ENCODE assay signal across 19 cellular contexts in genomic region chr1:77881099-77881498, GRCh38. TPM values are rescaled to one million over a fixed set of nuclear protein-coding genes. Genes with fewer than 3 reads are reported as not detected.
DNase-seq lines count a peak whose midpoint lies in the region; ATAC-seq and TF ChIP-seq lines count a peak whose summit lies in the region.
"Had no signal": no experiment of that assay in that cellular context is flagged by ENCODE, and none has a peak within 500 bp of the region (broad histone marks: within the 10 kb centered on the region; RNA-seq: fewer than 3 reads in every experiment).

No MANE protein-coding gene starts in this region.

- H3K27ac ChIP-seq in CD8-positive, alpha-beta T cell (ENCODE audit: low read depth, low read length) = no peak overlapping the region
- H3K27ac ChIP-seq in IMR-90 (ENCODE audit: insufficient read depth, low read length) = no peak overlapping the region
- H3K27ac ChIP-seq: 22Rv1, BLaER1, C4-2B had no signal

- no peak overlapping the region for H2BK20ac ChIP-seq in IMR-90 (ENCODE audit: low read depth, low read length)

- H2BK5ac ChIP-seq in IMR-90 (ENCODE audit: low read depth, low read length, poor library complexity, severe bottlenecking) = peak overlapping the region; percentile 24

- CTCF ChIA-PET in CD8-positive, alpha-beta T cell (lab: Charles Lee) = interaction anchor here (1.5 kb wide), 1 partner anchor 13 kb away, joined by 4 read pairs; no protein-coding TSS in a partner anchor
- CTCF ChIA-PET in IMR-90 (lab: Yijun Ruan, JAX) = no interaction called here

- H3K4ac ChIP-seq in IMR-90 (ENCODE audit: low read depth, low read length) = no peak overlapping the region

- POLR2A ChIA-PET in CD8-positive, alpha-beta T cell (lab: Charles Lee) = interaction anchor here (1.7 kb wide), 1 partner anchor 35 kb away, joined by 4 read pairs; no protein-coding TSS in a partner anchor
- POLR2A ChIA-PET in IMR-90 (lab: Charles Lee; ENCODE audit: unreplicated experiment) = no interaction called here
- POLR2A ChIA-PET in naive thymus-derived CD8-positive, alpha-beta T cell (lab: Charles Lee) = no interaction called here

- H3K14ac ChIP-seq in IMR-90 (replicated peaks; ENCODE audit: low read depth, low read length) = no peak overlapping the region

- H3K27me3 Mint-ChIP-seq in activated CD4-positive, alpha-beta T cell treated with anti-CD3 and anti-CD28 coated beads, Interleukin-2, amount 10 ng/mL, durations not matched to agents 24 days and 14 days = no peaks in the 10 kb centered on the region
- peaks cover 2% of the 10 kb centered on the region for H3K27me3 Mint-ChIP-seq in CD8-positive, alpha-beta T cell (ENCODE audit: low read depth)
- H3K27me3 Mint-ChIP-seq in naive thymus-derived CD8-positive, alpha-beta T cell = peaks cover 0 to 6% (median 3%) of the 10 kb centered on the region in 5 donors
- H3K27me3 Mint-ChIP-seq: B cell; CD4-positive, CD25-positive, alpha-beta regulatory T cell had no signal

- no peak overlapping the region for H2AK9ac ChIP-seq in IMR-90 (replicated peaks; ENCODE audit: low read depth, low read length, poor library complexity)

- peaks cover 13 to 40% of the 10 kb centered on the region in 2 experiments for H3K79me1 ChIP-seq in IMR-90 (ENCODE audit: low read depth in 1 of 2, low read length in 2 of 2)

- no peak overlapping the region for H3K4me3 ChIP-seq in CD8-positive, alpha-beta T cell (ENCODE audit: low read depth, low read length)
- no peak overlapping the region for H3K4me3 ChIP-seq in IMR-90 (ENCODE audit: insufficient read depth, low read depth, low read length)
- H3K4me3 ChIP-seq: BLaER1, GM23338 had no signal

- H3K18ac ChIP-seq in IMR-90 (ENCODE audit: low read depth, low read length) = peak overlapping the region; percentile 50; the same call in 1 of the 2 replicates

- no peak overlapping the region for H2AFZ ChIP-seq in IMR-90 (replicated peaks; ENCODE audit: low read length, poor library complexity)
- H2AFZ ChIP-seq: GM23338 had no signal

- H4K20me1 ChIP-seq in IMR-90 (ENCODE audit: insufficient read depth, low read length) = no peaks in the 10 kb centered on the region
- H4K20me1 ChIP-seq: BLaER1 had no signal

- peak overlapping the region; percentile 40; the same call in 1 of the 2 replicates for H4K5ac ChIP-seq in IMR-90 (ENCODE audit: low read depth, low read length)

- H3K9me1 ChIP-seq in IMR-90 (ENCODE audit: insufficient read depth, low read length) = no peaks in the 10 kb centered on the region; the same call in 1 of the 2 replicates

- no peak overlapping the region for H2BK15ac ChIP-seq in IMR-90 (ENCODE audit: low read depth, low read length)

- in situ Hi-C loops in IMR-90 (cut with MboI; ENCODE audit: low sequenced_read_pairs) = no loop called here

- dilution Hi-C loops in IMR-90 (cut with HindIII; ENCODE audit: low sequenced_read_pairs, unreplicated experiment) = no loop called here

- TF ChIP-seq RAD21 in IMR-90 (IDR thresholded peaks at IDR 0.05; ENCODE audit: low read length) = no peak

- H4K91ac ChIP-seq in IMR-90 (ENCODE audit: insufficient read depth, low read depth, low read length) = no peak overlapping the region

- no peaks in the 10 kb centered on the region for H3K9me3 ChIP-seq in CD8-positive, alpha-beta T cell (ENCODE audit: low read length)
- H3K9me3 ChIP-seq in IMR-90 (ENCODE audit: control insufficient read depth, insufficient read depth, low read length) = 0 out of 2 replicates have a peak, but pooled peaks cover 4% of the 10 kb centered on the region
- H3K9me3 ChIP-seq: BLaER1 had no signal

- intact Hi-C loops in activated CD4-positive, alpha-beta T cell treated with anti-CD3 and anti-CD28 coated beads, Interleukin-2, amount 10 ng/mL, durations not matched to agents 24 days and 14 days (cut with micrococcal nuclease) = no loop called here
- intact Hi-C loops in CD8-positive, alpha-beta T cell (cut with DNase I, micrococcal nuclease) = loop anchor here in 1 of 2 experiments (5.0 kb wide), 1 partner anchor 66 kb away; no protein-coding TSS in a partner anchor
- intact Hi-C loops in IMR-90 (cut with micrococcal nuclease) = no loop called here

- no peak for DNase-seq in activated CD4-positive, alpha-beta T cell treated with anti-CD3 and anti-CD28 coated beads, Interleukin-2, amount 10 ng/mL, durations not matched to agents 24 days and 14 days
- DNase-seq in activated CD4-positive, alpha-beta T cell treated with anti-CD3 and anti-CD28 coated beads, Interleukin-2, amount 50 U/mL, for 4 hours = no peak
- no peak for DNase-seq in CD8-positive, alpha-beta T cell
- DNase-seq in IMR-90 (no peak), inferior parietal cortex (ENCODE audit: extremely low spot score) (no peak)
- DNase-seq in naive thymus-derived CD8-positive, alpha-beta T cell = peak in 2 of 10 donors; percentile 36 to 46
- DNase-seq: CD4-positive, CD25-positive, alpha-beta regulatory T cell; DMS 273 treated with DMSO at 0.1 percent for 48 hours; DMS79; H9 had no signal

- BruUV-seq in IMR-90 (replicated peaks; lab: Mats Ljungman, UMichigan) = no TSS peak

- no peak for TF ChIP-seq POLR2A in IMR-90 (IDR thresholded peaks at IDR 0.05; ENCODE audit: low read depth, low read length)

- WGBS in IMR-90 (ENCODE audit: extremely low coverage in 2 of 2, insufficient read length in 1 of 2), 2 experiments = no CpG with 5 or more reads among the region's 1 CpG

- H3K27ac Mint-ChIP-seq in activated CD4-positive, alpha-beta T cell treated with anti-CD3 and anti-CD28 coated beads, Interleukin-2, amount 10 ng/mL, durations not matched to agents 24 days and 14 days = peak overlapping the region; percentile 1
- H3K27ac Mint-ChIP-seq in CD8-positive, alpha-beta T cell = peak overlapping the region; percentile 20
- peak overlapping the region in 7 of 10 donors; percentile 1 to 80 (median 23) for H3K27ac Mint-ChIP-seq in naive thymus-derived CD8-positive, alpha-beta T cell
- H3K27ac Mint-ChIP-seq: B cell; CD4-positive, CD25-positive, alpha-beta regulatory T cell; CD8-positive, alpha-beta memory T cell; GM23338 had no signal

- no peak overlapping the region for H3K4me2 ChIP-seq in IMR-90 (ENCODE audit: low read depth, low read length)
- H3K4me2 ChIP-seq: BLaER1, GM23338 had no signal

- no peak overlapping the region for H2BK120ac ChIP-seq in IMR-90 (ENCODE audit: low read depth, low read length)

- no peaks in the 10 kb centered on the region for H3K4me1 ChIP-seq in CD8-positive, alpha-beta T cell (ENCODE audit: insufficient read depth, low read length)
- peaks cover 2% of the 10 kb centered on the region; the same call in 1 of the 2 replicates for H3K4me1 ChIP-seq in IMR-90 (ENCODE audit: control insufficient read depth, insufficient read depth, low read length)
- H3K4me1 ChIP-seq: BLaER1 had no signal

- no peaks in the 10 kb centered on the region for H3K4me1 Mint-ChIP-seq in activated CD4-positive, alpha-beta T cell treated with anti-CD3 and anti-CD28 coated beads, Interleukin-2, amount 10 ng/mL, durations not matched to agents 24 days and 14 days
- peaks cover 14% of the 10 kb centered on the region for H3K4me1 Mint-ChIP-seq in CD8-positive, alpha-beta T cell (ENCODE audit: low read depth)
- peaks cover 8 to 11% (median 10%) of the 10 kb centered on the region in 4 donors for H3K4me1 Mint-ChIP-seq in naive thymus-derived CD8-positive, alpha-beta T cell
- H3K4me1 Mint-ChIP-seq: B cell; CD4-positive, CD25-positive, alpha-beta regulatory T cell; CD8-positive, alpha-beta memory T cell; GM23338; H9 had no signal

- ATAC-seq in CD8-positive, alpha-beta T cell = peak; percentile 38
- ATAC-seq in IMR-90 (ENCODE audit: low read depth) (no peak), HG02885 (IDR thresholded peaks at IDR 0.05; ENCODE audit: poor library complexity, unreplicated experiment) (no peak), GM21381 (IDR thresholded peaks at IDR 0.05; ENCODE audit: unreplicated experiment) (no peak)
- peak; percentile 41 to 72 for ATAC-seq in naive thymus-derived CD8-positive, alpha-beta T cell
- ATAC-seq: GM23338, HCT116 had no signal

- H3K56ac ChIP-seq in IMR-90 (ENCODE audit: extremely low read depth, insufficient read depth, low read length) = no peak overlapping the region

- no peak overlapping the region; the same call in 1 of the 2 replicates for H3K9ac ChIP-seq in IMR-90 (ENCODE audit: low read depth, low read length)
- H3K9ac ChIP-seq: BLaER1 had no signal

- H3K23ac ChIP-seq in IMR-90 (ENCODE audit: low read depth, low read length) = no peak overlapping the region

- no peaks in the 10 kb centered on the region for H3K36me3 ChIP-seq in CD8-positive, alpha-beta T cell (ENCODE audit: insufficient read depth, low read length)
- H3K36me3 ChIP-seq in IMR-90 (ENCODE audit: control insufficient read depth, insufficient read depth, low read length) = peaks cover 4% of the 10 kb centered on the region; the same call in 1 of the 2 replicates
- H3K36me3 ChIP-seq: BLaER1 had no signal

- no peak for TF ChIP-seq CTCF in CD8-positive, alpha-beta T cell (IDR thresholded peaks at IDR 0.05)
- no peak for TF ChIP-seq CTCF in IMR-90 (conservative IDR thresholded peaks at IDR 0.05; ENCODE audit: low read depth, low read length)

- no peaks in the 10 kb centered on the region for H3K27me3 ChIP-seq in CD8-positive, alpha-beta T cell (ENCODE audit: insufficient read depth, low read length)
- H3K27me3 ChIP-seq in IMR-90 (ENCODE audit: control insufficient read depth, insufficient read depth, low read length) = no peaks in the 10 kb centered on the region
- H3K27me3 ChIP-seq: BLaER1 had no signal

- H3K9me3 Mint-ChIP-seq in activated CD4-positive, alpha-beta T cell treated with anti-CD3 and anti-CD28 coated beads, Interleukin-2, amount 10 ng/mL, durations not matched to agents 24 days and 14 days = no peaks in the 10 kb centered on the region
- H3K9me3 Mint-ChIP-seq in CD8-positive, alpha-beta T cell = no peaks in the 10 kb centered on the region
- H3K9me3 Mint-ChIP-seq in naive thymus-derived CD8-positive, alpha-beta T cell = no peaks in the 10 kb centered on the region
- H3K9me3 Mint-ChIP-seq: H9 had no signal

- no peaks in the 10 kb centered on the region for H3K36me3 Mint-ChIP-seq in activated CD4-positive, alpha-beta T cell treated with anti-CD3 and anti-CD28 coated beads, Interleukin-2, amount 10 ng/mL, durations not matched to agents 24 days and 14 days (ENCODE audit: low read depth)
- H3K36me3 Mint-ChIP-seq in CD8-positive, alpha-beta T cell = peaks cover 9% of the 10 kb centered on the region
- H3K36me3 Mint-ChIP-seq in naive thymus-derived CD8-positive, alpha-beta T cell = peaks cover 2 to 20% (median 6%) of the 10 kb centered on the region in 3 donors

- H4K8ac ChIP-seq in IMR-90 (ENCODE audit: low read depth in 2 of 2, low read length in 2 of 2) = no peak overlapping the region

- H2AK5ac ChIP-seq in IMR-90 (ENCODE audit: low read depth, low read length) = no peak overlapping the region

- H3K4me3 Mint-ChIP-seq in activated CD4-positive, alpha-beta T cell treated with anti-CD3 and anti-CD28 coated beads, Interleukin-2, amount 10 ng/mL, durations not matched to agents 24 days and 14 days = no peak overlapping the region
- no peak overlapping the region for H3K4me3 Mint-ChIP-seq in CD8-positive, alpha-beta T cell
- peak overlapping the region in 6 of 10 donors; percentile 0 to 37 (median 6) for H3K4me3 Mint-ChIP-seq in naive thymus-derived CD8-positive, alpha-beta T cell
- H3K4me3 Mint-ChIP-seq: B cell; CD4-positive, CD25-positive, alpha-beta regulatory T cell; CD8-positive, alpha-beta memory T cell; GM23338; H9 had no signal

RNA-seq across cellular contexts. Expression of gene NEXN, which starts 7.3 kb away (rescaled TPM):
- 0.44 and 0.64 TPM in 2 replicates for total RNA-seq in activated CD4-positive, alpha-beta T cell treated with anti-CD3 and anti-CD28 coated beads, Interleukin-2, amount 10 ng/mL, durations not matched to agents 24 days and 14 days
- under 1 TPM in 1 of 2 experiments, not detected in 1; 0.17 TPM for total RNA-seq in CD8-positive, alpha-beta T cell
- 5.2 and 10.3 TPM in 2 replicates for total RNA-seq in IMR-90 (2012; rRNA removed)
- 13.4 and 16.1 TPM in 2 replicates for polyA plus RNA-seq in IMR-90 (2012; rRNA removed)
- polyA plus RNA-seq in IMR-90 (2012; cell fraction: cytosol; rRNA removed) = 1.9 and 2.5 TPM in 2 replicates
- 2.7 and 27.0 TPM in 2 replicates for polyA plus RNA-seq in IMR-90 (2012; cell fraction: nucleus; rRNA removed; ENCODE audit: low replicate concordance)
- total RNA-seq in naive thymus-derived CD8-positive, alpha-beta T cell = under 1 TPM; 0.26 to 0.33 TPM
- 1 to 10 TPM in 1 of 3 donors, under 1 TPM in 2; 0.36 to 1.7 (median 0.74) TPM for polyA plus RNA-seq in naive thymus-derived CD8-positive, alpha-beta T cell

Comparison
In these comparisons a context has a peak if more than half of its experiments do, and no peak if none do; other contexts are left out.
1. H3K4me3 Mint-ChIP-seq: peak in naive thymus-derived CD8-positive, alpha-beta T cell (6 of 10); none in activated CD4-positive, alpha-beta T cell treated with anti-CD3 and anti-CD28 coated beads, Interleukin-2, amount 10 ng/mL, durations not matched to agents 24 days and 14 days (single experiment) and CD8-positive, alpha-beta T cell (single experiment).
2. ATAC-seq: peak in CD8-positive, alpha-beta T cell (single experiment) and naive thymus-derived CD8-positive, alpha-beta T cell (2 of 2); none in IMR-90 (single experiment), HG02885 (single experiment) and GM21381 (single experiment).
3. Peak in every context shown above with its lines, with median percentiles within 50 percentile points of each other: H3K27ac Mint-ChIP-seq.